ENCODE assay signal across 21 cellular contexts in genomic region chrX:40077176-40077575, GRCh38. TPM values are rescaled to one million over a fixed set of nuclear protein-coding genes. Genes with fewer than 3 reads are reported as not detected.
DNase-seq lines count a peak whose midpoint lies in the region; ATAC-seq and TF ChIP-seq lines count a peak whose summit lies in the region.
"Had no signal": no experiment of that assay in that cellular context is flagged by ENCODE, and none has a peak within 500 bp of the region (broad histone marks: within the 10 kb centered on the region; RNA-seq: fewer than 3 reads in every experiment).

No MANE protein-coding gene starts in this region.

- H3K4me2 ChIP-seq in skeletal muscle satellite cell (ENCODE audit: low read length) = peak overlapping the region; percentile 9
- H3K4me2 ChIP-seq: KMS-11 had no signal

- H3K4me1 ChIP-seq in left ventricle myocardium inferior (peaks cover 26% of the 10 kb centered on the region), skeletal muscle satellite cell (ENCODE audit: control insufficient read depth, insufficient read depth, low read length) (peaks cover 10% of the 10 kb centered on the region)
- H3K4me1 ChIP-seq: SJCRH30 had no signal

- H3K4me3 ChIP-seq in left ventricle myocardium inferior (no peak overlapping the region), skeletal muscle satellite cell (ENCODE audit: low read length) (no peak overlapping the region)
- H3K4me3 ChIP-seq: SJCRH30 had no signal

- intact Hi-C loops in Right ventricle myocardium inferior (cut with DNase I) (no loop called here), cardiac septum (cut with DNase I) (no loop called here), left ventricle myocardium inferior (cut with micrococcal nuclease) (no loop called here)

- TF ChIP-seq CTCF in left ventricle myocardium inferior (IDR thresholded peaks at IDR 0.05; ENCODE audit: borderline replicate concordance) = no peak

- ATAC-seq in Right ventricle myocardium inferior (peak; percentile 54), HG02588 (IDR thresholded peaks at IDR 0.05; ENCODE audit: unreplicated experiment) (no peak)
- ATAC-seq: Panc1 had no signal

- peak overlapping the region; percentile 16 for H3K27ac ChIP-seq in left ventricle myocardium inferior (replicated peaks)
- H3K27ac ChIP-seq: KMS-11, SJCRH30 had no signal

- DNase-seq in Right ventricle myocardium inferior (ENCODE audit: missing footprints) (no peak), cardiac septum (ENCODE audit: low spot score) (no peak), left ventricle myocardium inferior (no peak), NCI-H2107 (lab: John Stamatoyannopoulos, UW) (no peak)
- DNase-seq in activated CD8-positive, alpha-beta memory T cell treated with anti-CD3 and anti-CD28 coated beads, Interleukin-2, amount 50 U/mL, for 4 hours = no peak
- DNase-seq: AML-193, EL, GF-D8, IMR-90, NCI-H1105, NCI-H146, NCI-H2029, NCI-H2171, NCI-H345, NCI-H524 treated with DMSO at 0.1 percent for 48 hours, NCI-H82, SJCRH30 had no signal

- H3K9me3 ChIP-seq in left ventricle myocardium inferior (replicated peaks) (no peaks in the 10 kb centered on the region), skeletal muscle satellite cell (replicated peaks; ENCODE audit: low read length) (no peaks in the 10 kb centered on the region)
- H3K9me3 ChIP-seq: SJCRH30 had no signal

- H3K9ac ChIP-seq in skeletal muscle satellite cell (ENCODE audit: low read depth, low read length) = no peak overlapping the region
- H3K9ac ChIP-seq: KMS-11 had no signal

- H3K27me3 ChIP-seq in left ventricle myocardium inferior (ENCODE audit: low read depth) (no peaks in the 10 kb centered on the region), skeletal muscle satellite cell (ENCODE audit: control insufficient read depth, insufficient read depth, low read length) (no peaks in the 10 kb centered on the region)
- H3K27me3 ChIP-seq: SJCRH30 had no signal

- H3K36me3 ChIP-seq in left ventricle myocardium inferior (peaks cover 27% of the 10 kb centered on the region), skeletal muscle satellite cell (ENCODE audit: insufficient read depth, low read length) (peaks cover 20% of the 10 kb centered on the region)

RNA-seq across cellular contexts. Expression of gene BCOR, which starts 20.6 kb away (rescaled TPM):
- 16.9 TPM for total RNA-seq in Right ventricle myocardium inferior
- 24.2 TPM for total RNA-seq in cardiac septum
- total RNA-seq in left ventricle myocardium inferior = 15.1 TPM
- 5.6 and 7.0 TPM in 2 replicates for total RNA-seq in skeletal muscle satellite cell (2012; rRNA removed)
